Comparison of ENCODE assay signal across 21 cellular contexts in genomic region chr6:130978660-130979396, GRCh38.
"Had no signal": no experiment of that assay in that cellular context is flagged by ENCODE, and none has a peak within 500 bp of the region (broad histone marks: within the 10 kb centered on the region; RNA-seq: fewer than 3 reads in every experiment).

No MANE protein-coding gene starts in this region.

- H3K36me3 ChIP-seq: esophagus muscularis mucosa, gastrocnemius medialis, lower lobe of right lung, pancreas, tibial artery, uterus had no signal

- H3K27me3 Mint-ChIP-seq: activated T-cell treated with anti-CD3 and anti-CD28 coated beads, Interleukin-2, amount 50 U/mL, for 24 hours; activated T-helper 17 cell treated with anti-CD3 and anti-CD28 coated beads, Interleukin-2, amount 50 U/mL, for 72 hours; brain; naive thymus-derived CD4-positive, alpha-beta T cell; stimulated activated naive CD8-positive, alpha-beta T cell treated with anti-CD3 and anti-CD28 coated beads, Interleukin-15, Interleukin-2, amounts not matched to agents 100 ng/mL and 50 ng/mL, for 24 hours had no signal

- H3K27me3 ChIP-seq: esophagus muscularis mucosa, gastrocnemius medialis, pancreas, tibial artery, uterus had no signal

- H3K4me3 Mint-ChIP-seq: activated T-cell treated with anti-CD3 and anti-CD28 coated beads, Interleukin-2, amount 50 U/mL, for 24 hours; activated T-helper 17 cell treated with anti-CD3 and anti-CD28 coated beads, Interleukin-2, amount 50 U/mL, for 72 hours; brain; naive thymus-derived CD4-positive, alpha-beta T cell; stimulated activated naive CD8-positive, alpha-beta T cell treated with anti-CD3 and anti-CD28 coated beads, Interleukin-15, Interleukin-2, amounts not matched to agents 100 ng/mL and 50 ng/mL, for 24 hours; WTC11 had no signal

- H3K9me3 Mint-ChIP-seq: activated T-cell treated with anti-CD3 and anti-CD28 coated beads, Interleukin-2, amount 50 U/mL, for 24 hours; activated T-helper 17 cell treated with anti-CD3 and anti-CD28 coated beads, Interleukin-2, amount 50 U/mL, for 72 hours; WTC11 had no signal

- H3K27ac ChIP-seq: esophagus muscularis mucosa, lower lobe of right lung, pancreas, psoas muscle, tibial artery, uterus had no signal

- ATAC-seq: activated naive CD4-positive, alpha-beta T cell treated with anti-CD3 and anti-CD28 coated beads, Interleukin-2, amount 50 U/mL, for 72 hours; activated T-helper 17 cell treated with anti-CD3 and anti-CD28 coated beads, Interleukin-2, amount 50 U/mL, for 72 hours; gastrocnemius medialis; lower lobe of right lung; naive thymus-derived CD4-positive, alpha-beta T cell; pancreas; psoas muscle; WTC11 had no signal

- DNase-seq: activated T-cell treated with anti-CD3 and anti-CD28 coated beads, Interleukin-2, amount 50 U/mL, for 24 hours; aorta; central memory CD4-positive, alpha-beta T cell; effector memory CD4-positive, alpha-beta T cell; gastrocnemius medialis; left cardiac atrium; lower lobe of right lung; naive thymus-derived CD4-positive, alpha-beta T cell; pancreas; psoas muscle; stimulated activated CD4-positive, alpha-beta T cell treated with anti-CD3 and anti-CD28 coated beads, Interleukin-4, amount 100 ng/mL, for 4 hours; substantia nigra; T1000; tibial artery; uterus had no signal

- H3K4me1 ChIP-seq: psoas muscle, tibial artery had no signal

- H3K36me3 Mint-ChIP-seq: brain, WTC11 had no signal

- H3K4me3 ChIP-seq: esophagus muscularis mucosa, gastrocnemius medialis, lower lobe of right lung, pancreas, psoas muscle, tibial artery, uterus had no signal

- H3K27ac Mint-ChIP-seq: activated naive CD4-positive, alpha-beta T cell treated with anti-CD3 and anti-CD28 coated beads, Interleukin-2, amount 50 U/mL, for 72 hours; activated T-cell treated with anti-CD3 and anti-CD28 coated beads, Interleukin-2, amount 50 U/mL, for 24 hours; activated T-helper 17 cell treated with anti-CD3 and anti-CD28 coated beads, Interleukin-2, amount 50 U/mL, for 72 hours; naive thymus-derived CD4-positive, alpha-beta T cell; stimulated activated naive CD8-positive, alpha-beta T cell treated with anti-CD3 and anti-CD28 coated beads, Interleukin-15, Interleukin-2, amounts not matched to agents 100 ng/mL and 50 ng/mL, for 24 hours; WTC11 had no signal

- H3K9me3 ChIP-seq: esophagus muscularis mucosa, gastrocnemius medialis, lower lobe of right lung, pancreas, psoas muscle, tibial artery, uterus had no signal
